Comparison of ENCODE assay signal across 14 cellular contexts in genomic region chr12:104736307-104736706, GRCh38.
A peak's percentile ranks its signal among the peaks of the same experiment; 100 is the strongest.
DNase-seq lines count a peak whose midpoint lies in the region; ATAC-seq, FAIRE-seq and TF ChIP-seq lines count a peak whose summit lies in the region.
"Had no signal": no experiment of that assay in that cellular context is flagged by ENCODE, and none has a peak within 500 bp of the region (broad histone marks: within the 10 kb centered on the region; RNA-seq: fewer than 3 reads in every experiment).

No MANE protein-coding gene starts in this region.

- no peak overlapping the region for H3K14ac ChIP-seq in neuronal stem cell (ENCODE audit: low read length)

- FAIRE-seq in HTR-8/SVneo (lab: Jason Lieb, UNC) = no peak

- H3K9me3 ChIP-seq in BLaER1 treated with 17β-estradiol and CSF1 and Interleukin-3, amounts not matched to agents 10 nM and 100 nM (replicated peaks in 1 of 11) = no peaks in the 10 kb centered on the region
- H3K9me3 ChIP-seq in neuronal stem cell (replicated peaks in 1 of 2; ENCODE audit: control insufficient read depth in 2 of 2, insufficient read depth in 1 of 2, low read depth in 1 of 2, low read length in 2 of 2) (no peaks in the 10 kb centered on the region), tibial artery (no peaks in the 10 kb centered on the region)
- H3K9me3 ChIP-seq: heart right ventricle, SJSA1 had no signal

- TF ChIP-seq CTCF in tibial artery (IDR thresholded peaks at IDR 0.05) = no peak

- H2AK5ac ChIP-seq in neuronal stem cell (ENCODE audit: low read depth, low read length) = no peak overlapping the region

- H4K8ac ChIP-seq in neuronal stem cell (ENCODE audit: low read depth, low read length) = no peak overlapping the region

- H3K18ac ChIP-seq in neuronal stem cell (ENCODE audit: low read length) = peak overlapping the region; percentile 55

- H3K4me3 ChIP-seq in BLaER1 treated with 17β-estradiol and CSF1 and Interleukin-3, amounts not matched to agents 10 nM and 100 nM = no peak overlapping the region
- no peak overlapping the region for H3K4me3 ChIP-seq in neuronal stem cell (ENCODE audit: low read length in 2 of 2)
- H3K4me3 ChIP-seq in tibial artery = no peak overlapping the region
- H3K4me3 ChIP-seq: heart right ventricle, SJSA1 had no signal

- no peaks in the 10 kb centered on the region for H3K9me3 Mint-ChIP-seq in central memory CD8-positive, alpha-beta T cell

- peaks cover 69 to 99% (median 93%) of the 10 kb centered on the region in 10 experiments for H3K4me1 ChIP-seq in BLaER1 treated with 17β-estradiol and CSF1 and Interleukin-3, amounts not matched to agents 10 nM and 100 nM
- H3K4me1 ChIP-seq in neuronal stem cell (ENCODE audit: control insufficient read depth in 2 of 2, insufficient read depth in 1 of 2, low read depth in 1 of 2, low read length in 2 of 2) = peaks cover 10 to 13% of the 10 kb centered on the region in 2 donors
- peaks cover 0 to 32% (median 23%) of the 10 kb centered on the region in 4 donors for H3K4me1 ChIP-seq in tibial artery
- H3K4me1 ChIP-seq: SJSA1 had no signal

- H3K27ac ChIP-seq in BLaER1 treated with 17β-estradiol and CSF1 and Interleukin-3, amounts not matched to agents 10 nM and 100 nM = peak overlapping the region in 7 of 11 experiments; percentile 29 to 76 (median 68); a peak in 13 of 22 replicates
- H3K27ac ChIP-seq in neuronal stem cell (replicated peaks; ENCODE audit: low read length) (no peak overlapping the region), tibial artery (no peak overlapping the region)
- H3K27ac ChIP-seq: heart right ventricle, SJSA1 had no signal

- no peak overlapping the region for H2BK5ac ChIP-seq in neuronal stem cell (ENCODE audit: low read length)

- no peak overlapping the region for H3K23ac ChIP-seq in neuronal stem cell (ENCODE audit: low read depth, low read length, poor library complexity)

- H3K9ac ChIP-seq in BLaER1 treated with 17β-estradiol and CSF1 and Interleukin-3, amounts not matched to agents 10 nM and 100 nM = peak overlapping the region in 2 of 11 experiments; percentile 1 to 26; a peak in 2 of 22 replicates
- H3K9ac ChIP-seq in neuronal stem cell (ENCODE audit: low read depth, low read length, poor library complexity) = no peak overlapping the region

- no peak overlapping the region for H3K4me3 Mint-ChIP-seq in central memory CD8-positive, alpha-beta T cell

- intact Hi-C loops in tibial artery (cut with DNase I; ENCODE audit: low total_unique reads) = no loop called here

- H3K79me1 ChIP-seq in neuronal stem cell (ENCODE audit: low read depth, low read length) = peaks cover 2% of the 10 kb centered on the region

- no peak overlapping the region for H2AFZ ChIP-seq in neuronal stem cell (ENCODE audit: low read length)

- ATAC-seq in central memory CD8-positive, alpha-beta T cell (replicated peaks; ENCODE audit: extremely low read depth, poor library complexity, severe bottlenecking) = no peak
- ATAC-seq in HG03469 (IDR thresholded peaks at IDR 0.05; ENCODE audit: unreplicated experiment) = no peak
- ATAC-seq: heart right ventricle had no signal

- peaks cover 4 to 100% (median 77%) of the 10 kb centered on the region in 11 experiments; a peak in 20 of 22 replicates for H4K20me1 ChIP-seq in BLaER1 treated with 17β-estradiol and CSF1 and Interleukin-3, amounts not matched to agents 10 nM and 100 nM

- H3K36me3 Mint-ChIP-seq in central memory CD8-positive, alpha-beta T cell (ENCODE audit: insufficient read depth) = peaks cover 22% of the 10 kb centered on the region

- no peak overlapping the region for H4K91ac ChIP-seq in neuronal stem cell (ENCODE audit: low read depth, low read length, poor library complexity)

- no peak overlapping the region for H2BK120ac ChIP-seq in neuronal stem cell (ENCODE audit: low read depth, low read length)

- DNase-seq in HS-5 (ENCODE audit: low read depth) (peak; percentile 33), neuronal stem cell (ENCODE audit: low spot score) (no peak), tibial artery (no peak), HTR-8/SVneo (ENCODE audit: insufficient read length, low spot score) (no peak), NCI-H748 treated with DMSO at 0.1 percent for 48 hours (lab: John Stamatoyannopoulos, UW) (no peak)
- no peak for DNase-seq in central memory CD8-positive, alpha-beta T cell (ENCODE audit: low spot score in 2 of 2)
- DNase-seq: H7, heart right ventricle, mesendoderm, NCI-H1092 treated with DMSO at 0.1 percent for 48 hours, NCI-H526 had no signal

- H3K4me2 ChIP-seq in BLaER1 treated with 17β-estradiol and CSF1 and Interleukin-3, amounts not matched to agents 10 nM and 100 nM = peak overlapping the region; percentile 82 to 96 (median 88)
- H3K4me2 ChIP-seq in neuronal stem cell (ENCODE audit: insufficient read depth, low read length, poor library complexity, severe bottlenecking) = no peak overlapping the region

- no peaks in the 10 kb centered on the region for H3K27me3 Mint-ChIP-seq in central memory CD8-positive, alpha-beta T cell

- no peak overlapping the region for H3K4ac ChIP-seq in neuronal stem cell (ENCODE audit: low read length)

- H2BK12ac ChIP-seq in neuronal stem cell (ENCODE audit: low read length) = no peak overlapping the region

- peaks cover 86% of the 10 kb centered on the region for H3K4me1 Mint-ChIP-seq in central memory CD8-positive, alpha-beta T cell

- WGBS in neuronal stem cell (ENCODE audit: extremely low coverage in 2 of 2, insufficient read length in 2 of 2, insufficient replicate concordance in 1 of 2), 2 donors = no CpG with 5 or more reads among the region's 6 CpGs

- no peaks in the 10 kb centered on the region for H3K27me3 ChIP-seq in BLaER1 treated with 17β-estradiol and CSF1 and Interleukin-3, amounts not matched to agents 10 nM and 100 nM
- no peaks in the 10 kb centered on the region for H3K27me3 ChIP-seq in neuronal stem cell (ENCODE audit: control insufficient read depth in 3 of 3, insufficient read depth in 3 of 3, low read depth in 1 of 3, low read length in 3 of 3)
- no peaks in the 10 kb centered on the region for H3K27me3 ChIP-seq in tibial artery
- H3K27me3 ChIP-seq: heart right ventricle, SJSA1 had no signal

- no peak overlapping the region for H2BK15ac ChIP-seq in neuronal stem cell (ENCODE audit: low read length)

- H3K27ac Mint-ChIP-seq in central memory CD8-positive, alpha-beta T cell (ENCODE audit: low read depth) = peak overlapping the region; percentile 91

- peaks cover 0 to 7% (median under 1%) of the 10 kb centered on the region in 11 experiments; a peak in 4 of 22 replicates for H3K36me3 ChIP-seq in BLaER1 treated with 17β-estradiol and CSF1 and Interleukin-3, amounts not matched to agents 10 nM and 100 nM
- H3K36me3 ChIP-seq in neuronal stem cell (replicated peaks in 1 of 2; ENCODE audit: control insufficient read depth in 2 of 2, insufficient read depth in 2 of 2, low read length in 2 of 2) (no peaks in the 10 kb centered on the region), tibial artery (no peaks in the 10 kb centered on the region)
- H3K36me3 ChIP-seq: heart right ventricle, SJSA1 had no signal

Comparison
In these comparisons a context has a peak if more than half of its experiments do, and no peak if none do; other contexts are left out.
1. H3K27ac ChIP-seq: peak in BLaER1 treated with 17β-estradiol and CSF1 and Interleukin-3, amounts not matched to agents 10 nM and 100 nM (7 of 11); none in neuronal stem cell (single experiment) and tibial artery (0 of 2).